Comparison of ENCODE assay signal across 23 cellular contexts in the genomic region with DNA sequence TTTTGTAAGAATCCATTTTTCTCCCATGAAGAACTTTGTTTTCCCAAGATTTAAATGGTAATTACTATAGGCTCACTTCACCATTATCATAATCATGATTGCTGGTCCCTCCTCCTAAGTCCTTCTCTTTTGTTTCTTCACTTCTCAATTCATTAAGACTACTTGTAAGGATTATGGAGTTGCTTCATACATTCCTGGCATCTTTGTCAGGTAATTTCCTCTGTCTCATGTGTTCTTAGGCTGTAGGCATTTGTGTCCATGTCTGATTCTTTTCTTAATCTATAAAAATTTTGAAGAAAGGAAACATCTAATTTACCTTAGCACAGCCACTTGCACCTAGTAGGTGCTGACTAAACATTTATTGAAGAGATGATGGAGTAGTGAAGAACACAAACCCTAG.
"Had no signal": no experiment of that assay in that cellular context is flagged by ENCODE, and none has a peak within 500 bp of the region (broad histone marks: within the 10 kb centered on the region; RNA-seq: fewer than 3 reads in every experiment).

No MANE protein-coding gene starts in this region.

- H3K4me1 ChIP-seq: left ventricle myocardium inferior, pancreas, prostate gland, sigmoid colon, stomach, testis, thyroid gland, transverse colon, upper lobe of left lung, vagina had no signal

- DNase-seq: hypothalamus; islet precursor cell; left ventricle myocardium inferior; naive thymus-derived CD8-positive, alpha-beta T cell; nucleus accumbens; pancreas; posterior cingulate gyrus; retina; right cardiac atrium; sigmoid colon; small intestine; spleen; stimulated activated CD4-positive, alpha-beta T cell treated with anti-CD3 and anti-CD28 coated beads, Interleukin-4, amount 100 ng/mL, for 24 hours; stimulated activated naive CD4-positive, alpha-beta T cell; stomach; testis; thyroid gland; transverse colon; upper lobe of left lung had no signal

- ATAC-seq: naive thymus-derived CD8-positive, alpha-beta T cell; pancreas; right cardiac atrium; stimulated activated effector memory CD8-positive, alpha-beta T cell treated with anti-CD3 and anti-CD28 coated beads, Interleukin-12 subunit alpha, Interleukin-12 subunit beta, amount 100 ng/mL, for 72 hours had no signal

- H3K27ac ChIP-seq: left ventricle myocardium inferior, pancreas, prostate gland, sigmoid colon, spleen, stomach, testis, thyroid gland, transverse colon, upper lobe of left lung, vagina had no signal

- FAIRE-seq: pancreas, small intestine had no signal

- H3K36me3 ChIP-seq: left ventricle myocardium inferior, pancreas, prostate gland, sigmoid colon, spleen, stomach, thyroid gland, transverse colon, upper lobe of left lung, vagina had no signal

- H3K4me3 ChIP-seq: left ventricle myocardium inferior, lung, pancreas, prostate gland, sigmoid colon, spleen, stomach, testis, thyroid gland, transverse colon, upper lobe of left lung, vagina had no signal

- H3K27me3 ChIP-seq: pancreas, spleen, stomach, testis, thyroid gland, transverse colon, upper lobe of left lung, vagina had no signal

- H3K9me3 ChIP-seq: pancreas, prostate gland, sigmoid colon, spleen, stomach, testis, thyroid gland, transverse colon, upper lobe of left lung, vagina had no signal
